In genomic region chr12:29428630-29429029, GRCh38 we compare ENCODE assay signal across 8 cellular contexts. TPM values are rescaled to one million over a fixed set of nuclear protein-coding genes. Genes with fewer than 3 reads are reported as not detected.
DNase-seq lines count a peak whose midpoint lies in the region; ATAC-seq and TF ChIP-seq lines count a peak whose summit lies in the region.

No MANE protein-coding gene starts in this region.

- H3K79me1 ChIP-seq in IMR-90 (ENCODE audit: low read depth in 1 of 2, low read length in 2 of 2) = no peaks in the 10 kb centered on the region

- intact Hi-C loops in A673 (cut with micrococcal nuclease; ENCODE audit: unreplicated experiment) = no loop called here
- intact Hi-C loops in IMR-90 (cut with micrococcal nuclease) = no loop called here
- intact Hi-C loops in left colon (cut with DNase I, micrococcal nuclease) = no loop called here

- DNase-seq in A673 (ENCODE audit: low spot score) = peak; percentile 52
- DNase-seq in IMR-90 = peak; percentile 84
- peak; percentile 66 for DNase-seq in epithelial cell of prostate (ENCODE audit: low read depth, low spot score)
- DNase-seq in DMS153 (lab: John Stamatoyannopoulos, UW) = no peak
- no peak for DNase-seq in NCI-H2196 treated with DMSO at 0.1 percent for 48 hours (lab: John Stamatoyannopoulos, UW; ENCODE audit: unreplicated experiment)
- DNase-seq in left colon = no peak
- DNase-seq in effector memory CD4-positive, alpha-beta T cell = no peak

- H3K27ac ChIP-seq in A673 (ENCODE audit: low read depth, low read length, poor library complexity, severe bottlenecking) (no peak overlapping the region), IMR-90 (ENCODE audit: insufficient read depth, low read length) (no peak overlapping the region), epithelial cell of prostate (peak overlapping the region; percentile 73)
- H3K27ac ChIP-seq in effector memory CD4-positive, alpha-beta T cell (ENCODE audit: insufficient read depth, low read length, poor library complexity, severe bottlenecking) = no peak overlapping the region

- H2BK5ac ChIP-seq in IMR-90 (ENCODE audit: low read depth, low read length, poor library complexity, severe bottlenecking) = no peak overlapping the region

- dilution Hi-C loops in IMR-90 (cut with HindIII; ENCODE audit: low sequenced_read_pairs, unreplicated experiment) = no loop called here

- H3K14ac ChIP-seq in IMR-90 (replicated peaks; ENCODE audit: low read depth, low read length) = no peak overlapping the region

- H3K27me3 ChIP-seq in A673 (replicated peaks; ENCODE audit: insufficient read depth, low read depth, low read length, poor library complexity) = no peaks in the 10 kb centered on the region
- no peaks in the 10 kb centered on the region for H3K27me3 ChIP-seq in IMR-90 (ENCODE audit: control insufficient read depth, insufficient read depth, low read length)
- peaks cover 4% of the 10 kb centered on the region for H3K27me3 ChIP-seq in effector memory CD4-positive, alpha-beta T cell (replicated peaks; ENCODE audit: control insufficient read depth, insufficient read depth, low read length, poor library complexity, severe bottlenecking)

- H3K9me3 ChIP-seq in A673 (ENCODE audit: low read depth, low read length, poor library complexity, severe bottlenecking) (no peaks in the 10 kb centered on the region), IMR-90 (ENCODE audit: control insufficient read depth, insufficient read depth, low read length) (no peaks in the 10 kb centered on the region)
- H3K9me3 ChIP-seq in effector memory CD4-positive, alpha-beta T cell (ENCODE audit: control insufficient read depth, low read length) = no peaks in the 10 kb centered on the region

- no peak for TF ChIP-seq POLR2A in IMR-90 (IDR thresholded peaks at IDR 0.05; ENCODE audit: low read depth, low read length)

- no peaks in the 10 kb centered on the region for H3K4me1 ChIP-seq in A673 (ENCODE audit: insufficient read depth, low read length, poor library complexity, severe bottlenecking)
- H3K4me1 ChIP-seq in IMR-90 (ENCODE audit: control insufficient read depth, insufficient read depth, low read length) = no peaks in the 10 kb centered on the region
- H3K4me1 ChIP-seq in effector memory CD4-positive, alpha-beta T cell (ENCODE audit: control insufficient read depth, insufficient read depth, low read length, poor library complexity, severe bottlenecking) = no peaks in the 10 kb centered on the region

- H2AK5ac ChIP-seq in IMR-90 (ENCODE audit: low read depth, low read length) = no peak overlapping the region

- in situ Hi-C loops in IMR-90 (cut with MboI; ENCODE audit: low sequenced_read_pairs) = no loop called here

- peak overlapping the region; percentile 66; the same call in 1 of the 2 replicates for H2BK20ac ChIP-seq in IMR-90 (ENCODE audit: low read depth, low read length)

- POLR2A ChIA-PET in A673 (lab: Charles Lee; ENCODE audit: low non-redundant PET) = no interaction called here
- POLR2A ChIA-PET in IMR-90 (lab: Charles Lee; ENCODE audit: unreplicated experiment) = no interaction called here

- H3K23ac ChIP-seq in IMR-90 (ENCODE audit: low read depth, low read length) = no peak overlapping the region

- H4K5ac ChIP-seq in IMR-90 (ENCODE audit: low read depth, low read length) = no peak overlapping the region

- CTCF ChIA-PET in A673 (lab: Charles Lee) = no interaction called here
- CTCF ChIA-PET in IMR-90 (lab: Yijun Ruan, JAX) = no interaction called here

- BruUV-seq in A673 (replicated peaks; lab: Mats Ljungman, UMichigan) = no TSS peak
- no TSS peak for BruUV-seq in IMR-90 (replicated peaks; lab: Mats Ljungman, UMichigan)

- TF ChIP-seq CTCF in A673 (conservative IDR thresholded peaks at IDR 0.05; ENCODE audit: low read depth, low read length) = no peak
- TF ChIP-seq CTCF in IMR-90 (conservative IDR thresholded peaks at IDR 0.05; ENCODE audit: low read depth, low read length) = no peak

- no peak overlapping the region for H3K9ac ChIP-seq in IMR-90 (ENCODE audit: low read depth, low read length)

- TF ChIP-seq RAD21 in IMR-90 (IDR thresholded peaks at IDR 0.05; ENCODE audit: low read length) = no peak

- H2AFZ ChIP-seq in IMR-90 (replicated peaks; ENCODE audit: low read length, poor library complexity) = no peak overlapping the region

- H3K4me2 ChIP-seq in IMR-90 (ENCODE audit: low read depth, low read length) = no peak overlapping the region

- no peak overlapping the region for H3K4ac ChIP-seq in IMR-90 (ENCODE audit: low read depth, low read length)

- H3K4me3 ChIP-seq in A673 (ENCODE audit: low read depth, low read length, poor library complexity, severe bottlenecking) = no peak overlapping the region
- H3K4me3 ChIP-seq in IMR-90 (ENCODE audit: insufficient read depth, low read depth, low read length) = no peak overlapping the region
- no peak overlapping the region for H3K4me3 ChIP-seq in effector memory CD4-positive, alpha-beta T cell (ENCODE audit: insufficient read depth, low read depth, low read length, poor library complexity, severe bottlenecking)

- H2AK9ac ChIP-seq in IMR-90 (replicated peaks; ENCODE audit: low read depth, low read length, poor library complexity) = no peak overlapping the region

- H3K18ac ChIP-seq in IMR-90 (ENCODE audit: low read depth, low read length) = no peak overlapping the region

- no peak overlapping the region for H3K56ac ChIP-seq in IMR-90 (ENCODE audit: extremely low read depth, insufficient read depth, low read length)

- H4K20me1 ChIP-seq in IMR-90 (ENCODE audit: insufficient read depth, low read length) = no peaks in the 10 kb centered on the region

- ATAC-seq in GM19351 (IDR thresholded peaks at IDR 0.05; ENCODE audit: unreplicated experiment) (peak; percentile 62), IMR-90 (ENCODE audit: low read depth) (peak; percentile 78), left colon (no peak)

- peak overlapping the region; percentile 54; the same call in 1 of the 2 replicates for H2BK120ac ChIP-seq in IMR-90 (ENCODE audit: low read depth, low read length)

- H4K8ac ChIP-seq in IMR-90 (ENCODE audit: low read depth in 2 of 2, low read length in 2 of 2) = peak overlapping the region in 1 of 2 experiments; percentile 39; a peak in 1 of 4 replicates

- no peaks in the 10 kb centered on the region for H3K9me1 ChIP-seq in IMR-90 (ENCODE audit: insufficient read depth, low read length)

- H3K36me3 ChIP-seq in A673 (ENCODE audit: insufficient read depth, low read length, poor library complexity, severe bottlenecking) = no peaks in the 10 kb centered on the region
- no peaks in the 10 kb centered on the region for H3K36me3 ChIP-seq in IMR-90 (ENCODE audit: control insufficient read depth, insufficient read depth, low read length)
- H3K36me3 ChIP-seq in effector memory CD4-positive, alpha-beta T cell (ENCODE audit: control insufficient read depth, insufficient read depth, low read length) = no peaks in the 10 kb centered on the region

- H2BK15ac ChIP-seq in IMR-90 (ENCODE audit: low read depth, low read length) = no peak overlapping the region

- H4K91ac ChIP-seq in IMR-90 (ENCODE audit: insufficient read depth, low read depth, low read length) = peak overlapping the region; percentile 43; the same call in 1 of the 2 replicates

TF ChIP-seq in IMR-90, 13 proteins besides CTCF, POLR2A, EP300 and RAD21:
- TF ChIP-seq, protein P1, sequence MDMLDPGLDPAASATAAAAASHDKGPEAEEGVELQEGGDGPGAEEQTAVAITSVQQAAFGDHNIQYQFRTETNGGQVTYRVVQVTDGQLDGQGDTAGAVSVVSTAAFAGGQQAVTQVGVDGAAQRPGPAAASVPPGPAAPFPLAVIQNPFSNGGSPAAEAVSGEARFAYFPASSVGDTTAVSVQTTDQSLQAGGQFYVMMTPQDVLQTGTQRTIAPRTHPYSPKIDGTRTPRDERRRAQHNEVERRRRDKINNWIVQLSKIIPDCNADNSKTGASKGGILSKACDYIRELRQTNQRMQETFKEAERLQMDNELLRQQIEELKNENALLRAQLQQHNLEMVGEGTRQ (IDR thresholded peaks at IDR 0.05; ENCODE audit: low read depth, low read length) = no peak
- TF ChIP-seq CEBPB (IDR thresholded peaks at IDR 0.05; ENCODE audit: low read depth, low read length) = peak; percentile 92
- TF ChIP-seq RCOR1 (IDR thresholded peaks at IDR 0.05; ENCODE audit: insufficient replicate concordance, low read length) = no peak
- TF ChIP-seq SMC3 (IDR thresholded peaks at IDR 0.05; ENCODE audit: low read depth, low read length) = no peak
- no peak for TF ChIP-seq CHD1 (IDR thresholded peaks at IDR 0.05; ENCODE audit: low read depth, low read length)
- TF ChIP-seq, protein P2, sequence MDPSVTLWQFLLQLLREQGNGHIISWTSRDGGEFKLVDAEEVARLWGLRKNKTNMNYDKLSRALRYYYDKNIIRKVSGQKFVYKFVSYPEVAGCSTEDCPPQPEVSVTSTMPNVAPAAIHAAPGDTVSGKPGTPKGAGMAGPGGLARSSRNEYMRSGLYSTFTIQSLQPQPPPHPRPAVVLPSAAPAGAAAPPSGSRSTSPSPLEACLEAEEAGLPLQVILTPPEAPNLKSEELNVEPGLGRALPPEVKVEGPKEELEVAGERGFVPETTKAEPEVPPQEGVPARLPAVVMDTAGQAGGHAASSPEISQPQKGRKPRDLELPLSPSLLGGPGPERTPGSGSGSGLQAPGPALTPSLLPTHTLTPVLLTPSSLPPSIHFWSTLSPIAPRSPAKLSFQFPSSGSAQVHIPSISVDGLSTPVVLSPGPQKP (IDR thresholded peaks at IDR 0.05; ENCODE audit: borderline replicate concordance, low read depth, low read length) = no peak

RNA-seq across cellular contexts. Expression of gene ERGIC2, which starts 47.7 kb away (rescaled TPM):
- 76.9 and 89.1 TPM in 2 replicates for total RNA-seq in A673 (2021)
- 45.3 and 107 TPM in 2 replicates for total RNA-seq in IMR-90 (2012; rRNA removed)
- 32.7 and 41.0 TPM in 2 replicates for polyA plus RNA-seq in IMR-90 (2012; rRNA removed)
- polyA plus RNA-seq in IMR-90 (2012; cell fraction: cytosol; rRNA removed) = 2.9 and 4.6 TPM in 2 replicates
- polyA plus RNA-seq in IMR-90 (2012; cell fraction: nucleus; rRNA removed; ENCODE audit: low replicate concordance) = 0.61 and 14.9 TPM in 2 replicates
- 10 to 100 TPM; 33.7 to 46.8 TPM for total RNA-seq in left colon

Comparison
In these comparisons a context has a peak if more than half of its experiments do, and no peak if none do; other contexts are left out.
1. DNase-seq: peak in A673 (single experiment), IMR-90 (single experiment) and epithelial cell of prostate (single experiment); none in DMS153 (single experiment), NCI-H2196 treated with DMSO at 0.1 percent for 48 hours (single experiment), left colon (0 of 2) and effector memory CD4-positive, alpha-beta T cell (0 of 3).